ENCODE assay signal across 8 cellular contexts in the genomic region with DNA sequence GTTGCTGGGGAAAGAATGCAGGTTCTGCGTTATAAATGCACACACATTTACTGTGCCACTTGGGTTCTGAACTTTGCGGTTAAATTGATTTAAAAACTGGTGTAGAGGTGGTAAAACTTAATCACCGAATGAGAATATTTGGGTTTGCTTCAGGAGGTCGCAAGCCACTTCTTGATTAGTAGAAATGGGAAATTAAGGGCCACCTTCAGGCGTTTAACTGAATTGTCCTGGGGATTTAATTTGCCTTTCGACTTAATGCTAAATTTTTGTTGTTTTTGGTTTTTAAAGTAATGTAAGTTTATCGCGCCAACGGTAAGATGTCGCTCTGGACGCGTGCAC. TPM values are rescaled to one million over a fixed set of nuclear protein-coding genes. Genes with fewer than 3 reads are reported as not detected.
A peak's percentile ranks its signal among the peaks of the same experiment; 100 is the strongest.
DNase-seq lines count a peak whose midpoint lies in the region; ATAC-seq, FAIRE-seq and TF ChIP-seq lines count a peak whose summit lies in the region.

No MANE protein-coding gene starts in this region.

- H3K27ac Mint-ChIP-seq in IgD-negative memory B cell (peak overlapping the region in 1 of 3 donors; percentile 83), chondrocyte (ENCODE audit: unreplicated experiment) (peak overlapping the region; percentile 96)
- peak overlapping the region; percentile 63 to 83 for H3K27ac Mint-ChIP-seq in natural killer cell treated with Interleukin-12 subunit alpha and Interleukin-12 subunit beta and Interleukin-15 and Interleukin-18, amount 100 ng/mL, for 72 hours

- H3K36me3 Mint-ChIP-seq in IgD-negative memory B cell (no peaks in the 10 kb centered on the region), chondrocyte (ENCODE audit: low read depth) (peaks cover 1% of the 10 kb centered on the region)
- H3K36me3 Mint-ChIP-seq in natural killer cell treated with Interleukin-12 subunit alpha and Interleukin-12 subunit beta and Interleukin-15 and Interleukin-18, amount 100 ng/mL, for 72 hours, result no peaks in the 10 kb centered on the region

- H3K9me3 Mint-ChIP-seq in IgD-negative memory B cell (peaks cover 0 to 7% (median 0%) of the 10 kb centered on the region in 3 donors), chondrocyte (ENCODE audit: low read depth) (no peaks in the 10 kb centered on the region)
- no peaks in the 10 kb centered on the region for H3K9me3 Mint-ChIP-seq in natural killer cell treated with Interleukin-12 subunit alpha and Interleukin-12 subunit beta and Interleukin-15 and Interleukin-18, amount 100 ng/mL, for 72 hours

- no peak for FAIRE-seq in HTR-8/SVneo (lab: Jason Lieb, UNC)

- H3K4me1 Mint-ChIP-seq in IgD-negative memory B cell, result peaks cover 17 to 31% (median 22%) of the 10 kb centered on the region in 3 donors
- H3K4me1 Mint-ChIP-seq in chondrocyte (ENCODE audit: low read depth), result peaks cover 29% of the 10 kb centered on the region
- H3K4me1 Mint-ChIP-seq in natural killer cell treated with Interleukin-12 subunit alpha and Interleukin-12 subunit beta and Interleukin-15 and Interleukin-18, amount 100 ng/mL, for 72 hours (ENCODE audit: low read depth in 2 of 2), result peaks cover 28 to 40% of the 10 kb centered on the region in 2 donors

- H3K4me3 ChIP-seq in AG10803 (ENCODE audit: low read length), result peak overlapping the region; percentile 68

- ATAC-seq in natural killer cell treated with Interleukin-12 subunit alpha and Interleukin-12 subunit beta and Interleukin-15 and Interleukin-18, amount 100 ng/mL, for 72 hours, result no peak
- ATAC-seq in HG03045 (IDR thresholded peaks at IDR 0.05; ENCODE audit: unreplicated experiment) (no peak), HG02938 (IDR thresholded peaks at IDR 0.05; ENCODE audit: unreplicated experiment) (no peak)

- peaks cover 27% of the 10 kb centered on the region for H3K27me3 Mint-ChIP-seq in IgD-negative memory B cell
- no peaks in the 10 kb centered on the region for H3K27me3 Mint-ChIP-seq in chondrocyte (ENCODE audit: low read depth)
- H3K27me3 Mint-ChIP-seq in natural killer cell treated with Interleukin-12 subunit alpha and Interleukin-12 subunit beta and Interleukin-15 and Interleukin-18, amount 100 ng/mL, for 72 hours, result peaks cover 0 to 3% of the 10 kb centered on the region in 2 donors

- peak overlapping the region in 3 of 4 donors; percentile 80 to 93 (median 92) for H3K4me3 Mint-ChIP-seq in IgD-negative memory B cell
- H3K4me3 Mint-ChIP-seq in chondrocyte (ENCODE audit: unreplicated experiment), result peak overlapping the region; percentile 90
- H3K4me3 Mint-ChIP-seq in natural killer cell treated with Interleukin-12 subunit alpha and Interleukin-12 subunit beta and Interleukin-15 and Interleukin-18, amount 100 ng/mL, for 72 hours, result peak overlapping the region; percentile 98

- DNase-seq in AG10803 (ENCODE audit: low read depth), result no peak
- no peak for DNase-seq in chondrocyte (ENCODE audit: low spot score)
- no peak for DNase-seq in natural killer cell treated with Interleukin-12 subunit alpha and Interleukin-12 subunit beta and Interleukin-15 and Interleukin-18, amount 100 ng/mL, for 72 hours (ENCODE audit: low spot score)
- DNase-seq in HTR-8/SVneo (ENCODE audit: insufficient read length, low spot score), result no peak
- no peak for DNase-seq in activated CD8-positive, alpha-beta memory T cell treated with anti-CD3 and anti-CD28 coated beads for 24 hours

- peak; percentile 33 for TF ChIP-seq CTCF in AG10803 (conservative IDR thresholded peaks at IDR 0.05; ENCODE audit: low read length)
- peak; percentile 65 for TF ChIP-seq CTCF in chondrocyte (IDR thresholded peaks at IDR 0.05)

RNA-seq across cellular contexts. Expression of a gene that starts 0.5 kb away (rescaled TPM):
- not detected for polyA plus RNA-seq in IgD-negative memory B cell
- total RNA-seq in chondrocyte, result 7.5 to 9.4 TPM (median 7.9 TPM) in 3 replicates
- total RNA-seq in natural killer cell treated with Interleukin-12 subunit alpha and Interleukin-12 subunit beta and Interleukin-15 and Interleukin-18, amount 100 ng/mL, for 72 hours, result 1 to 10 TPM in 1 of 2 donors, under 1 TPM in 1; 0.70 to 1.4 TPM

RNA-seq across cellular contexts. Expression of a gene that starts 37.3 kb away (rescaled TPM):
- 0.80 TPM for polyA plus RNA-seq in IgD-negative memory B cell
- total RNA-seq in chondrocyte, result not detected in 3 replicates
- under 1 TPM in 1 of 2 donors, not detected in 1; 0.75 TPM for total RNA-seq in natural killer cell treated with Interleukin-12 subunit alpha and Interleukin-12 subunit beta and Interleukin-15 and Interleukin-18, amount 100 ng/mL, for 72 hours
